In genomic region chr16:19884611-19885455, GRCh38 we compare ENCODE assay signal across 8 cellular contexts. TPM values are rescaled to one million over a fixed set of nuclear protein-coding genes. Genes with fewer than 3 reads are reported as not detected.
DNase-seq lines count a peak whose midpoint lies in the region; ATAC-seq and TF ChIP-seq lines count a peak whose summit lies in the region.

Gene GPRC5B, minus strand, starts transcription at chr16:19884848. Its CDS starts 12,003 bp downstream, at chr16:19872845.

- H3K27ac ChIP-seq in esophagus muscularis mucosa (replicated peaks in 1 of 4) (peak within 1 kb of the TSS; percentile 60 to 73 (median 65)), muscle layer of colon (ENCODE audit: low read depth, low read length) (peak within 1 kb of the TSS; percentile 34), stomach smooth muscle (ENCODE audit: low read length) (no peak within 1 kb of the TSS)

- intact Hi-C loops in esophagus muscularis mucosa (cut with DNase I): loop anchor here (5.0 kb wide), 2 partner anchors 168 to 303 kb away; partner anchors contain the start of genes IQCK and KNOP1

- H3K27me3 ChIP-seq in esophagus muscularis mucosa (peaks cover 0 to 32% (median 3%) of the 10 kb centered on the region in 4 donors), muscle layer of colon (ENCODE audit: control insufficient read depth in 1 of 2, insufficient read depth in 2 of 2, low read length in 2 of 2) (peaks cover 0 to 15% of the 10 kb centered on the region in 2 donors), stomach smooth muscle (ENCODE audit: control insufficient read depth in 1 of 2, insufficient read depth in 2 of 2, low read length in 2 of 2) (peaks cover 17 to 38% of the 10 kb centered on the region in 2 donors)

- H3K9ac ChIP-seq in muscle layer of colon (ENCODE audit: low read length) (no peak within 1 kb of the TSS), stomach smooth muscle (ENCODE audit: low read length in 2 of 2) (peak within 1 kb of the TSS in 1 of 2 donors; percentile 32)

- no peaks in the 10 kb centered on the region for H3K36me3 Mint-ChIP-seq in activated T-cell treated with anti-CD3 and anti-CD28 coated beads, Interleukin-2, amount 50 U/mL, for 24 hours (ENCODE audit: low read depth)

- H3K27ac Mint-ChIP-seq in activated T-cell treated with anti-CD3 and anti-CD28 coated beads, Interleukin-2, amount 50 U/mL, for 24 hours: peak within 1 kb of the TSS; percentile 71

- H3K4me1 ChIP-seq in esophagus muscularis mucosa (peaks cover 12 to 43% (median 37%) of the 10 kb centered on the region in 4 donors), muscle layer of colon (ENCODE audit: insufficient read depth, low read length) (peaks cover 15% of the 10 kb centered on the region), stomach smooth muscle (ENCODE audit: control insufficient read depth, insufficient read depth, low read length) (peaks cover 29% of the 10 kb centered on the region)

- H3K36me3 ChIP-seq in esophagus muscularis mucosa (peaks cover 0 to 7% (median 0%) of the 10 kb centered on the region in 4 donors), muscle layer of colon (ENCODE audit: insufficient read depth, low read length) (no peaks in the 10 kb centered on the region), stomach smooth muscle (ENCODE audit: control insufficient read depth in 2 of 2, insufficient read depth in 2 of 2, low read length in 2 of 2) (no peaks in the 10 kb centered on the region)

- H3K4me3 ChIP-seq in esophagus muscularis mucosa: peak within 1 kb of the TSS; percentile 65 to 85 (median 68)
- peak within 1 kb of the TSS; percentile 53 to 58 for H3K4me3 ChIP-seq in muscle layer of colon (ENCODE audit: low read depth in 1 of 2, low read length in 2 of 2)
- H3K4me3 ChIP-seq in stomach smooth muscle (ENCODE audit: low read length in 2 of 2): peak within 1 kb of the TSS; percentile 70 to 75

- ATAC-seq in HG03521 (IDR thresholded peaks at IDR 0.05; ENCODE audit: unreplicated experiment): no peak
- ATAC-seq in GM21390 (IDR thresholded peaks at IDR 0.05; ENCODE audit: unreplicated experiment): no peak

- DNase-seq in GM10266 (ENCODE audit: extremely low spot score): peak; percentile 72
- peak; percentile 42 for DNase-seq in NCI-H2171 treated with DMSO at 0.1 percent for 48 hours (lab: John Stamatoyannopoulos, UW)
- DNase-seq in activated T-cell treated with anti-CD3 and anti-CD28 coated beads, Interleukin-2, amount 50 U/mL, for 24 hours: peak; percentile 74
- DNase-seq in esophagus muscularis mucosa (ENCODE audit: extremely low spot score): no peak

- H3K4me1 Mint-ChIP-seq in activated T-cell treated with anti-CD3 and anti-CD28 coated beads, Interleukin-2, amount 50 U/mL, for 24 hours (ENCODE audit: low read depth): peaks cover 35% of the 10 kb centered on the region

- TF ChIP-seq CTCF in GM10266 (IDR thresholded peaks at IDR 0.05; ENCODE audit: control insufficient read depth, insufficient read depth, low read depth, missing control alignments): peak; percentile 3
- TF ChIP-seq CTCF in esophagus muscularis mucosa (IDR thresholded peaks at IDR 0.05): peak in 2 of 3 experiments; percentile 7 to 11

- H3K27me3 Mint-ChIP-seq in activated T-cell treated with anti-CD3 and anti-CD28 coated beads, Interleukin-2, amount 50 U/mL, for 24 hours: peaks cover 53% of the 10 kb centered on the region

- WGBS in esophagus muscularis mucosa: 0% methylated on average over 13 of the region's 85 CpGs

- peak within 1 kb of the TSS; percentile 75 for H3K4me3 Mint-ChIP-seq in activated T-cell treated with anti-CD3 and anti-CD28 coated beads, Interleukin-2, amount 50 U/mL, for 24 hours

- TF ChIP-seq EP300 in esophagus muscularis mucosa (IDR thresholded peaks at IDR 0.05): no peak

- TF ChIP-seq POLR2A in esophagus muscularis mucosa (IDR thresholded peaks at IDR 0.05; ENCODE audit: low read depth): peak; percentile 21

- no peaks in the 10 kb centered on the region for H3K9me3 Mint-ChIP-seq in activated T-cell treated with anti-CD3 and anti-CD28 coated beads, Interleukin-2, amount 50 U/mL, for 24 hours

- no peaks in the 10 kb centered on the region for H3K9me3 ChIP-seq in esophagus muscularis mucosa
- no peaks in the 10 kb centered on the region for H3K9me3 ChIP-seq in muscle layer of colon (ENCODE audit: low read length)
- H3K9me3 ChIP-seq in stomach smooth muscle (ENCODE audit: control insufficient read depth in 2 of 2, low read length in 2 of 2): no peaks in the 10 kb centered on the region

RNA-seq across cellular contexts. Expression of gene GPRC5B, which starts in this region (rescaled TPM):
- 10 to 100 TPM; 14.1 to 29.4 (median 21.4) TPM for total RNA-seq in esophagus muscularis mucosa
